ENCODE assay signal across 8 cellular contexts in the genomic region with DNA sequence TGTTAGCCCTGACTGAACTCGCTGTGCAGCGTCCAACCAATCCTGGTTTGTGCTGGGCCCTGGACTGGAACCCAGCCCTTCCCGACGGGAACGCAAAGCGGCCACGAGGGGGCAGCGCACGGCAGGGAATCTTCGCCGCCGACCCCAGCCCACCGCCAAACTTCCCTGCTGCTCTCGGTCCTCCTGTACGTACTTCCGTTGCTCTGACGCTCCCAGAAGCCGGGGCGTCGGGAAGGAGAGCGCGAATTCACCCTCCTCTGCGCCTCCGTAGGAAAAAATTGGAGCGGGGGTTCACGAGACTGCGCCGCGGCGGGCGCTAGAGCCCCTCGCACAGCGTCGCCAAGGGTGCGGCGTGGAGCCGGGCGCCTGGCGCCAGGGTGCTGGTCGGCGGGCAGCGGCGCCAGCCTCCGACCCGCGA. TPM values are rescaled to one million over a fixed set of nuclear protein-coding genes. Genes with fewer than 3 reads are reported as not detected.
DNase-seq lines count a peak whose midpoint lies in the region; ATAC-seq and TF ChIP-seq lines count a peak whose summit lies in the region.

No MANE protein-coding gene starts in this region.

- intact Hi-C loops in vagina (cut with DNase I) = loop anchor here (2.0 kb wide), 1 partner anchor 191 kb away; no protein-coding TSS in a partner anchor

- H3K4me3 ChIP-seq in astrocyte of the spinal cord (ENCODE audit: low read depth, low read length) (peak overlapping the region; percentile 73), vagina (peak overlapping the region; percentile 55 to 77)

- DNase-seq in Ammon's horn (ENCODE audit: low spot score) (peak; percentile 88), NCI-H1436 treated with DMSO at 0.1 percent for 48 hours (lab: John Stamatoyannopoulos, UW) (peak; percentile 5), T1000 (lab: John Stamatoyannopoulos, UW) (peak; percentile 82), astrocyte of the spinal cord (ENCODE audit: low read depth, low spot score) (peak; percentile 93), hippocampal formation (lab: John Stamatoyannopoulos, UW) (peak; percentile 51 to 63), putamen (ENCODE audit: low spot score) (peak; percentile 64), vagina (ENCODE audit: extremely low spot score in 2 of 2) (no peak)

- H3K27ac ChIP-seq in vagina = peak overlapping the region; percentile 66

- peak; percentile 62 for ATAC-seq in GM21529 (IDR thresholded peaks at IDR 0.05; ENCODE audit: unreplicated experiment)

- peak in 1 of 2 donors; percentile 28 for TF ChIP-seq POLR2A in vagina (IDR thresholded peaks at IDR 0.05)

- H3K4me1 ChIP-seq in vagina = peaks cover 37% of the 10 kb centered on the region

- TF ChIP-seq CTCF in astrocyte of the spinal cord (IDR thresholded peaks at IDR 0.05; ENCODE audit: low read depth, low read length) (peak; percentile 86), vagina (IDR thresholded peaks at IDR 0.05) (peak; percentile 76 to 97 (median 90))

- no peaks in the 10 kb centered on the region for H3K27me3 ChIP-seq in vagina

- H3K36me3 ChIP-seq in vagina = no peaks in the 10 kb centered on the region

- in situ Hi-C loops in astrocyte of the spinal cord (cut with HindIII; ENCODE audit: low sequenced_read_pairs) = no loop called here

- H3K9me3 ChIP-seq in vagina = no peaks in the 10 kb centered on the region

RNA-seq across cellular contexts. Expression of gene SH3RF3, which starts 0.9 kb away (rescaled TPM):
- total RNA-seq in vagina = 10.8 TPM

Comparison
In these comparisons a context has a peak if more than half of its experiments do, and no peak if none do; other contexts are left out.
1. DNase-seq: peak in Ammon's horn (single experiment), NCI-H1436 treated with DMSO at 0.1 percent for 48 hours (single experiment), T1000 (single experiment), astrocyte of the spinal cord (single experiment), hippocampal formation (2 of 2) and putamen (single experiment); none in vagina (0 of 2).